ENCODE assay signal across 8 cellular contexts in genomic region chr9:70258692-70259511, GRCh38. TPM values are rescaled to one million over a fixed set of nuclear protein-coding genes. Genes with fewer than 3 reads are reported as not detected.
DNase-seq lines count a peak whose midpoint lies in the region; ATAC-seq and TF ChIP-seq lines count a peak whose summit lies in the region.

SMC5 (plus strand) TSS chr9:70258978; CDS start chr9:70259079, 101 bp downstream.

- ATAC-seq in HG03432 (IDR thresholded peaks at IDR 0.05; ENCODE audit: unreplicated experiment) = peak; percentile 86

- DNase-seq in AML-193 (lab: John Stamatoyannopoulos, UW) = peak; percentile 78 to 84
- peak; percentile 87 for DNase-seq in NCI-H460 (ENCODE audit: extremely low read depth, low read depth)
- peak; percentile 92 for DNase-seq in activated CD4-positive, CD25-positive, alpha-beta regulatory T cell treated with anti-CD3 and anti-CD28 coated beads, Interleukin-2, amount 50 U/mL, for 72 hours
- DNase-seq in cerebellar cortex (ENCODE audit: low spot score) = peak; percentile 87
- peak; percentile 97 for DNase-seq in islet precursor cell
- peak; percentile 85 for DNase-seq in stimulated activated CD4-positive, alpha-beta T cell treated with anti-CD3 and anti-CD28 coated beads, Interleukin-12 subunit alpha, Interleukin-12 subunit beta, amount 100 ng/mL, for 4 hours

- TF ChIP-seq POLR2A in GM19193 (IDR thresholded peaks at IDR 0.05; ENCODE audit: extremely low read depth, insufficient read depth, insufficient read length) = peak; percentile 96

RNA-seq across cellular contexts. Expression of gene SMC5, which starts in this region (rescaled TPM):
- total RNA-seq in NCI-H460 (2014; rRNA removed; shearing (Covaris generic)) = 25.7 and 33.8 TPM in 2 replicates
- 27.2 and 34.1 TPM in 2 replicates for polyA plus RNA-seq in NCI-H460 (2014; cell fraction: nucleus; rRNA removed)

Comparison
In these comparisons a context has a peak if more than half of its experiments do, and no peak if none do; other contexts are left out.
1. Peak in every context shown above with its lines: DNase-seq and ATAC-seq.